ENCODE assay signal across 1 cellular context in genomic region chr4:48340905-48341775, GRCh38.
TF ChIP-seq lines count a peak whose summit lies in the region.

TSS of gene SLAIN2 (plus strand) at chr4:48341529. CDS start at chr4:48341740, 211 bp downstream.

TF ChIP-seq in K562, 482 proteins besides CTCF, POLR2A, EP300 and RAD21 (continued from another document and continues in another):
- TF ChIP-seq ZNF280B (CRISPR knock-in tag; IDR thresholded peaks at IDR 0.05): no peak
- no peak for TF ChIP-seq MEF2A (IDR thresholded peaks at IDR 0.05; ENCODE audit: control insufficient read depth, low read depth, low read length)
- no peak for TF ChIP-seq HSF4 (CRISPR knock-in tag; IDR thresholded peaks at IDR 0.05; ENCODE audit: borderline replicate concordance)
- TF ChIP-seq ARID4B (CRISPR knock-in tag; IDR thresholded peaks at IDR 0.05): no peak
- TF ChIP-seq IRF1 (CRISPR knock-in tag; IDR thresholded peaks at IDR 0.05; ENCODE audit: borderline replicate concordance): no peak
- TF ChIP-seq ZNF75A (CRISPR knock-in tag; IDR thresholded peaks at IDR 0.05): no peak
- TF ChIP-seq HMG20A (CRISPR knock-in tag; conservative IDR thresholded peaks at IDR 0.05): no peak
- TF ChIP-seq ZNF197 (CRISPR knock-in tag; IDR thresholded peaks at IDR 0.05; ENCODE audit: low read depth): no peak
- peak in 1 of 2 experiments; percentile 74; a peak in 3 of 4 replicates for TF ChIP-seq MNT (conservative IDR thresholded peaks at IDR 0.05)
- TF ChIP-seq TCF7L2 (IDR thresholded peaks at IDR 0.05; ENCODE audit: low read depth, low read length): no peak
- TF ChIP-seq ZSCAN29 (IDR thresholded peaks at IDR 0.05): no peak
- no peak for TF ChIP-seq XRCC3 (IDR thresholded peaks at IDR 0.05)
- peak; percentile 86; the same call in 1 of the 2 replicates for TF ChIP-seq ZFX (CRISPR knock-in tag; IDR thresholded peaks at IDR 0.05)
- peak; percentile 60; the same call in 1 of the 2 replicates for TF ChIP-seq JUND (IDR thresholded peaks at IDR 0.05; ENCODE audit: borderline replicate concordance, low read depth, low read length)
- peak; percentile 7; the same call in 1 of the 3 replicates for TF ChIP-seq JUND (tag; IDR thresholded peaks at IDR 0.05; ENCODE audit: borderline replicate concordance, low read depth, low read length)
- no peak for TF ChIP-seq PTRF (tag; IDR thresholded peaks at IDR 0.05)
- peak; percentile 44 for TF ChIP-seq CTBP1 (IDR thresholded peaks at IDR 0.05; ENCODE audit: borderline replicate concordance)
- TF ChIP-seq HNRNPH1 (optimal IDR thresholded peaks at IDR 0.05; ENCODE audit: low read depth, low read length): no peak
- no peak for TF ChIP-seq ZNF347 (CRISPR knock-in tag; IDR thresholded peaks at IDR 0.05; ENCODE audit: low read depth)
- no peak for TF ChIP-seq ZHX1 (conservative IDR thresholded peaks at IDR 0.05; ENCODE audit: low read length)
- TF ChIP-seq E2F3 (CRISPR knock-in tag; IDR thresholded peaks at IDR 0.05): no peak
- TF ChIP-seq CBFA2T3 (IDR thresholded peaks at IDR 0.05): no peak
- TF ChIP-seq ZNF407 (IDR thresholded peaks at IDR 0.05; ENCODE audit: low read depth): no peak
- TF ChIP-seq CEBPZ (IDR thresholded peaks at IDR 0.05; ENCODE audit: borderline replicate concordance, low read depth, low read length): no peak
- no peak for TF ChIP-seq EWSR1 (IDR thresholded peaks at IDR 0.05; ENCODE audit: borderline replicate concordance, low read depth, partially characterized antibody)
